Comparison of ENCODE assay signal across 28 cellular contexts in genomic region chr6:39917981-39918380, GRCh38.
"Had no signal": no experiment of that assay in that cellular context is flagged by ENCODE, and none has a peak within 500 bp of the region (broad histone marks: within the 10 kb centered on the region; RNA-seq: fewer than 3 reads in every experiment).

No MANE protein-coding gene starts in this region.

- H3K27me3 Mint-ChIP-seq: stimulated activated naive CD8-positive, alpha-beta T cell treated with anti-CD3 and anti-CD28 coated beads, Interleukin-15, Interleukin-2, amounts not matched to agents 100 ng/mL and 50 ng/mL, for 24 hours had no signal

- H2AFZ ChIP-seq: neural progenitor cell, parathyroid adenoma had no signal

- H3K36me3 Mint-ChIP-seq: naive B cell, natural killer cell had no signal

- H3K79me2 ChIP-seq: parathyroid adenoma had no signal

- H3K4me1 Mint-ChIP-seq: naive B cell; natural killer cell; nephron progenitor cell; neural progenitor cell; stimulated activated effector memory CD8-positive, alpha-beta T cell treated with anti-CD3 and anti-CD28 coated beads, Interleukin-12 subunit alpha, Interleukin-12 subunit beta, amount 100 ng/mL, for 72 hours had no signal

- H3K9me3 Mint-ChIP-seq: naive B cell; natural killer cell; nephron progenitor cell; neural progenitor cell; stimulated activated effector memory CD8-positive, alpha-beta T cell treated with anti-CD3 and anti-CD28 coated beads, Interleukin-12 subunit alpha, Interleukin-12 subunit beta, amount 100 ng/mL, for 72 hours; stimulated activated naive CD8-positive, alpha-beta T cell treated with anti-CD3 and anti-CD28 coated beads, Interleukin-15, Interleukin-2, amounts not matched to agents 100 ng/mL and 50 ng/mL, for 24 hours had no signal

- H3K4me1 ChIP-seq: left lung, parathyroid adenoma, prostate gland, sigmoid colon, uterus had no signal

- DNase-seq: heart left ventricle; kidney glomerular epithelial cell; left cardiac atrium; left lung; mesendoderm; midbrain; naive B cell; natural killer cell; nephron progenitor cell; occipital lobe; retina; right cardiac atrium; sigmoid colon; small intestine; spleen; stimulated activated CD4-positive, alpha-beta T cell treated with anti-CD3 and anti-CD28 coated beads, Interleukin-4, amount 100 ng/mL, for 24 hours; stimulated activated naive CD4-positive, alpha-beta T cell; tibial artery; uterus had no signal

- H3K27ac Mint-ChIP-seq: naive B cell; natural killer cell; nephron progenitor cell; neural progenitor cell; stimulated activated effector memory CD8-positive, alpha-beta T cell treated with anti-CD3 and anti-CD28 coated beads, Interleukin-12 subunit alpha, Interleukin-12 subunit beta, amount 100 ng/mL, for 72 hours; stimulated activated naive CD8-positive, alpha-beta T cell treated with anti-CD3 and anti-CD28 coated beads, Interleukin-15, Interleukin-2, amounts not matched to agents 100 ng/mL and 50 ng/mL, for 24 hours had no signal

- H3K27ac ChIP-seq: heart left ventricle, left lung, neural progenitor cell, neutrophil, parathyroid adenoma, prostate gland, sigmoid colon, spleen, suprapubic skin, thoracic aorta, tibial artery, uterus had no signal

- H3K4me3 Mint-ChIP-seq: naive B cell; natural killer cell; nephron progenitor cell; neural progenitor cell; stimulated activated effector memory CD8-positive, alpha-beta T cell treated with anti-CD3 and anti-CD28 coated beads, Interleukin-12 subunit alpha, Interleukin-12 subunit beta, amount 100 ng/mL, for 72 hours; stimulated activated naive CD8-positive, alpha-beta T cell treated with anti-CD3 and anti-CD28 coated beads, Interleukin-15, Interleukin-2, amounts not matched to agents 100 ng/mL and 50 ng/mL, for 24 hours had no signal

- H3K9me3 ChIP-seq: heart left ventricle, left lung, neutrophil, prostate gland, sigmoid colon, spleen, suprapubic skin, thoracic aorta, tibial artery, uterus had no signal

- H3K4me2 ChIP-seq: neural progenitor cell had no signal

- H3K27me3 ChIP-seq: heart left ventricle, left lung, neural progenitor cell, neutrophil, sigmoid colon, spleen, suprapubic skin, tibial artery, uterus had no signal

- H3K4me3 ChIP-seq: heart left ventricle, left lung, lung, neural progenitor cell, prostate gland, sigmoid colon, spleen, suprapubic skin, thoracic aorta, tibial artery, uterus had no signal

- ATAC-seq: heart left ventricle; left cardiac atrium; left lung; natural killer cell; right cardiac atrium; stimulated activated effector memory CD8-positive, alpha-beta T cell treated with anti-CD3 and anti-CD28 coated beads, Interleukin-12 subunit alpha, Interleukin-12 subunit beta, amount 100 ng/mL, for 72 hours had no signal

- H3K36me3 ChIP-seq: neutrophil, prostate gland, uterus had no signal
